In genomic region chr11:62880803-62881578, GRCh38 we compare ENCODE assay signal across 1 cellular context.
TF ChIP-seq lines count a peak whose summit lies in the region.

Gene SLC3A2 (plus strand): TSS chr11:62880896. CDS start chr11:62881024, 128 bp downstream.

TF ChIP-seq in K562, 482 proteins besides CTCF, POLR2A, EP300 and RAD21 (continued from another document and continues in another):
- TF ChIP-seq L3MBTL2 (IDR thresholded peaks at IDR 0.05) (peak; percentile 80), ZNF586 (CRISPR knock-in tag; conservative IDR thresholded peaks at IDR 0.05) (no peak), STAG1 (CRISPR knock-in tag; IDR thresholded peaks at IDR 0.05; ENCODE audit: borderline replicate concordance) (peak; percentile 50), SMARCE1 (IDR thresholded peaks at IDR 0.05) (no peak), ETV5 (CRISPR knock-in tag; IDR thresholded peaks at IDR 0.05; ENCODE audit: low read depth) (peak; percentile 74), MIER1 (IDR thresholded peaks at IDR 0.05; ENCODE audit: low read depth) (peak; percentile 35; the same call in 1 of the 2 replicates), ERF (CRISPR knock-in tag; IDR thresholded peaks at IDR 0.05) (0 out of 2 replicates have a peak, but pooled peaks have one; percentile 33), CHD2 (IDR thresholded peaks at IDR 0.05; ENCODE audit: low read depth, low read length) (peak; percentile 67), PURB (CRISPR knock-in tag; IDR thresholded peaks at IDR 0.05; ENCODE audit: low read depth) (no peak), HNRNPH1 (optimal IDR thresholded peaks at IDR 0.05; ENCODE audit: low read depth, low read length) (no peak), ID3 (CRISPR knock-in tag; IDR thresholded peaks at IDR 0.05) (no peak), ID3 (tag; IDR thresholded peaks at IDR 0.05) (peak; percentile 95), CAMTA2 (CRISPR knock-in tag; conservative IDR thresholded peaks at IDR 0.05) (no peak), ADNP (tag; IDR thresholded peaks at IDR 0.05) (no peak), CREB5 (CRISPR knock-in tag; IDR thresholded peaks at IDR 0.05) (no peak), GATAD2B (IDR thresholded peaks at IDR 0.05; ENCODE audit: borderline replicate concordance) (no peak), ZC3H8 (IDR thresholded peaks at IDR 0.05) (peak; percentile 36; the same call in 1 of the 2 replicates), ZNF398 (CRISPR knock-in tag; IDR thresholded peaks at IDR 0.05) (no peak), ZNF589 (CRISPR knock-in tag; IDR thresholded peaks at IDR 0.05; ENCODE audit: low read depth) (no peak), ZBTB8A (IDR thresholded peaks at IDR 0.05; ENCODE audit: partially characterized antibody) (no peak), U2AF2 (optimal IDR thresholded peaks at IDR 0.05; ENCODE audit: low read depth, low read length) (no peak), RHOXF2B (CRISPR knock-in tag; conservative IDR thresholded peaks at IDR 0.05) (no peak), VEZF1 (CRISPR knock-in tag; IDR thresholded peaks at IDR 0.05) (no peak), SMARCA4 (IDR thresholded peaks at IDR 0.05) (no peak), NUFIP1 (IDR thresholded peaks at IDR 0.05; ENCODE audit: partially characterized antibody) (no peak), ZNF277 (CRISPR knock-in tag; IDR thresholded peaks at IDR 0.05; ENCODE audit: borderline replicate concordance) (no peak), MBD1 (CRISPR knock-in tag; IDR thresholded peaks at IDR 0.05) (no peak), ZNF507 (tag; conservative IDR thresholded peaks at IDR 0.05) (no peak), PCBP1 (IDR thresholded peaks at IDR 0.05; ENCODE audit: low read depth, low read length, poor library complexity, severe bottlenecking) (peak; percentile 96), MLLT1 (IDR thresholded peaks at IDR 0.05) (peak; percentile 95 to 97), TCF3 (CRISPR knock-in tag; IDR thresholded peaks at IDR 0.05) (no peak), ESRRB (CRISPR knock-in tag; IDR thresholded peaks at IDR 0.05; ENCODE audit: borderline replicate concordance) (0 out of 2 replicates have a peak, but pooled peaks have one; percentile 39), SMAD1 (IDR thresholded peaks at IDR 0.05; ENCODE audit: low read depth, low read length, partially characterized antibody) (peak; percentile 96), NBN (IDR thresholded peaks at IDR 0.05; ENCODE audit: low read depth) (no peak), NRF1 (conservative IDR thresholded peaks at IDR 0.05 in 1 of 2, IDR thresholded peaks at IDR 0.05 in 1 of 2) (peak; percentile 67 to 71), BCLAF1 (IDR thresholded peaks at IDR 0.05; ENCODE audit: borderline replicate concordance in 1 of 2, control insufficient read depth in 1 of 2, low read depth in 2 of 2, low read length in 1 of 2) (0 out of 4 replicates have a peak, but pooled peaks of 1 of the 2 experiments have one; percentile 74), ATF1 (CRISPR knock-in tag; IDR thresholded peaks at IDR 0.05) (0 out of 2 replicates have a peak, but pooled peaks have one; percentile 27), ATF1 (tag; IDR thresholded peaks at IDR 0.05) (peak; percentile 84), MCM3 (IDR thresholded peaks at IDR 0.05) (no peak), KLF10 (CRISPR knock-in tag; IDR thresholded peaks at IDR 0.05) (no peak)
